In genomic region chr12:47825239-47825639, GRCh38 we compare ENCODE assay signal across 1 cellular context.
TF ChIP-seq lines count a peak whose summit lies in the region.

No MANE protein-coding gene starts in this region.

TF ChIP-seq in endothelial cell of umbilical vein, 7 proteins besides CTCF, POLR2A, EP300 and RAD21:
- TF ChIP-seq FOS (IDR thresholded peaks at IDR 0.05; ENCODE audit: borderline replicate concordance, insufficient read depth, low read length) = no peak
- TF ChIP-seq MYC (IDR thresholded peaks at IDR 0.05; ENCODE audit: low read depth, low read length) = no peak
- no peak for TF ChIP-seq MAX (IDR thresholded peaks at IDR 0.05; ENCODE audit: insufficient read depth, insufficient read length)
- no peak for TF ChIP-seq GATA2 (IDR thresholded peaks at IDR 0.05; ENCODE audit: insufficient read depth, insufficient read length, low read depth, low read length)
- TF ChIP-seq EZH2 (IDR thresholded peaks at IDR 0.05; ENCODE audit: borderline replicate concordance, low read depth, low read length, severe bottlenecking) = no peak
- TF ChIP-seq POLR2AphosphoS5 (IDR thresholded peaks at IDR 0.05; ENCODE audit: insufficient read depth, low read depth, low read length) = no peak
- TF ChIP-seq JUN (IDR thresholded peaks at IDR 0.05; ENCODE audit: borderline replicate concordance, insufficient read depth, insufficient read length, low read depth) = no peak
